Comparison of ENCODE assay signal across 9 cellular contexts in genomic region chr16:50284131-50284911, GRCh38. TPM values are rescaled to one million over a fixed set of nuclear protein-coding genes. Genes with fewer than 3 reads are reported as not detected.
DNase-seq lines count a peak whose midpoint lies in the region; ATAC-seq and TF ChIP-seq lines count a peak whose summit lies in the region.
"Had no signal": no experiment of that assay in that cellular context is flagged by ENCODE, and none has a peak within 500 bp of the region (broad histone marks: within the 10 kb centered on the region; RNA-seq: fewer than 3 reads in every experiment).

No MANE protein-coding gene starts in this region.

- H3K36me3 Mint-ChIP-seq in CD14-positive monocyte = peaks cover 27 to 72% of the 10 kb centered on the region in 2 donors
- H3K36me3 Mint-ChIP-seq in IgD-negative memory B cell = peaks cover 14% of the 10 kb centered on the region
- peaks cover 72% of the 10 kb centered on the region for H3K36me3 Mint-ChIP-seq in activated T-helper 17 cell treated with anti-CD3 and anti-CD28 coated beads, Interleukin-2, amount 50 U/mL, for 72 hours (ENCODE audit: low read depth)
- peaks cover 0 to 14% of the 10 kb centered on the region in 2 donors for H3K36me3 Mint-ChIP-seq in naive B cell

- H3K4me1 Mint-ChIP-seq in CD14-positive monocyte = peaks cover 67% of the 10 kb centered on the region
- H3K4me1 Mint-ChIP-seq in IgD-negative memory B cell = peaks cover 39 to 49% (median 44%) of the 10 kb centered on the region in 3 donors
- peaks cover 29% of the 10 kb centered on the region for H3K4me1 Mint-ChIP-seq in activated T-helper 17 cell treated with anti-CD3 and anti-CD28 coated beads, Interleukin-2, amount 50 U/mL, for 72 hours
- peaks cover 62 to 77% (median 77%) of the 10 kb centered on the region in 3 donors for H3K4me1 Mint-ChIP-seq in naive B cell

- H3K9me3 Mint-ChIP-seq in CD14-positive monocyte (no peaks in the 10 kb centered on the region), IgD-negative memory B cell (no peaks in the 10 kb centered on the region), naive B cell (no peaks in the 10 kb centered on the region)
- no peaks in the 10 kb centered on the region for H3K9me3 Mint-ChIP-seq in activated T-helper 17 cell treated with anti-CD3 and anti-CD28 coated beads, Interleukin-2, amount 50 U/mL, for 72 hours
- H3K9me3 Mint-ChIP-seq: HFFc6 had no signal

- no peaks in the 10 kb centered on the region for H3K27me3 Mint-ChIP-seq in CD14-positive monocyte (ENCODE audit: low read depth in 3 of 3)
- no peaks in the 10 kb centered on the region for H3K27me3 Mint-ChIP-seq in IgD-negative memory B cell
- no peaks in the 10 kb centered on the region for H3K27me3 Mint-ChIP-seq in activated T-helper 17 cell treated with anti-CD3 and anti-CD28 coated beads, Interleukin-2, amount 50 U/mL, for 72 hours
- H3K27me3 Mint-ChIP-seq in naive B cell = no peaks in the 10 kb centered on the region

- intact Hi-C loops in CD14-positive monocyte (cut with micrococcal nuclease) = loop anchor here in 1 of 2 donors (5.0 kb wide), 1 partner anchor 37 kb away; no protein-coding TSS in a partner anchor

- peak overlapping the region; percentile 64 to 69 for H3K4me3 Mint-ChIP-seq in CD14-positive monocyte
- peak overlapping the region; percentile 1 to 89 (median 60) for H3K4me3 Mint-ChIP-seq in IgD-negative memory B cell
- peak overlapping the region; percentile 96 for H3K4me3 Mint-ChIP-seq in activated T-helper 17 cell treated with anti-CD3 and anti-CD28 coated beads, Interleukin-2, amount 50 U/mL, for 72 hours
- peak overlapping the region; percentile 39 to 90 (median 82) for H3K4me3 Mint-ChIP-seq in naive B cell
- H3K4me3 Mint-ChIP-seq: HFFc6 had no signal

- no peak for DNase-seq in CD14-positive monocyte (ENCODE audit: low spot score)
- DNase-seq in naive B cell = no peak
- no peak for DNase-seq in SW480 (ENCODE audit: low spot score)
- DNase-seq in NCI-H446 (lab: John Stamatoyannopoulos, UW) = no peak
- DNase-seq: HFFc6 had no signal

- no peak for TF ChIP-seq CTCF in CD14-positive monocyte (IDR thresholded peaks at IDR 0.05)

- H3K27ac Mint-ChIP-seq in CD14-positive monocyte (peak overlapping the region; percentile 82 to 100 (median 98)), IgD-negative memory B cell (peak overlapping the region; percentile 5 to 98 (median 72)), naive B cell (peak overlapping the region; percentile 24 to 97 (median 73))
- peak overlapping the region; percentile 79 for H3K27ac Mint-ChIP-seq in activated T-helper 17 cell treated with anti-CD3 and anti-CD28 coated beads, Interleukin-2, amount 50 U/mL, for 72 hours
- H3K27ac Mint-ChIP-seq: HFFc6 had no signal

- ATAC-seq in activated T-helper 17 cell treated with anti-CD3 and anti-CD28 coated beads, Interleukin-2, amount 50 U/mL, for 72 hours (replicated peaks) = no peak
- ATAC-seq in naive B cell (ENCODE audit: low read depth in 2 of 2) (no peak), HG03460 (IDR thresholded peaks at IDR 0.05; ENCODE audit: unreplicated experiment) (no peak), GM18511 (IDR thresholded peaks at IDR 0.05; ENCODE audit: unreplicated experiment) (no peak)

RNA-seq across cellular contexts. Expression of gene ADCY7, which starts 18.0 kb away (rescaled TPM):
- 10 to 100 TPM; 53.1 to 91.5 TPM for polyA plus RNA-seq in CD14-positive monocyte
- polyA plus RNA-seq in IgD-negative memory B cell = 40.6 TPM
- total RNA-seq in activated T-helper 17 cell treated with anti-CD3 and anti-CD28 coated beads, Interleukin-2, amount 50 U/mL, for 72 hours = 100 to 1,000 TPM; 156 to 173 TPM
- polyA plus RNA-seq in naive B cell (ENCODE audit: low read depth in 6 of 6) = 10 to 100 TPM; 23.0 to 42.8 (median 35.9) TPM
